ENCODE assay signal across 26 cellular contexts in the genomic region with DNA sequence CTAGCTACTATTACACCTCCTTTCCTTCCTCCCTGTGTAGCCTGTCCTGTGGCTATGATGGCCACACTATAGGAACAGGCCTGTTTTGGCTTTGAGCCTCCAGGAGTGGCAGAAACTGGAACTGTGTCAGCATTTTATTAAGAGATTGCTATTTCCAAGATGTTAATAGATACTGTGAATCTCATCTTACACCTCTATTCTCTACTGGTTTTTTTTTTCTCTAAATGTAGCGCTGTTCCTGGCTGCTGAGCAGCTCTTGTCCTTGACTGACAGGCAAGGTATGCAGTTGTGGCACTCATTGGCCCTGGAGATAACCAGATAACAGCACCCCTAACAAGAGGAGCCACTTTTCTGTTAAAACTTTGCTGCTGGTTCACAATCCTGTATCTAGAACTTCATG.
"Had no signal": no experiment of that assay in that cellular context is flagged by ENCODE, and none has a peak within 500 bp of the region (broad histone marks: within the 10 kb centered on the region; RNA-seq: fewer than 3 reads in every experiment).

No MANE protein-coding gene starts in this region.

- H3K4me1 ChIP-seq: breast epithelium, SJSA1 had no signal

- H3K4me3 Mint-ChIP-seq: activated CD4-positive, alpha-beta T cell treated with anti-CD3 and anti-CD28 coated beads, Interleukin-2, amount 10 ng/mL, durations not matched to agents 24 days and 14 days; activated CD8-positive, alpha-beta memory T cell treated with anti-CD3 and anti-CD28 coated beads, Interleukin-2, amount 10 ng/mL, durations not matched to agents 7 days and 5 days; activated naive CD4-positive, alpha-beta T cell treated with anti-CD3 and anti-CD28 coated beads, Interleukin-2, amount 50 U/mL, for 24 hours; activated T-cell treated with anti-CD3 and anti-CD28 coated beads, Interleukin-2, amount 50 U/mL, for 24 hours; activated T-helper 1 cell treated with anti-CD3 and anti-CD28 coated beads, Interleukin-12 subunit alpha, Interleukin-12 subunit beta, Interleukin-2, Interleukin-4 antibody, amounts not matched to agents 30 ng/mL and 10 ng/mL and 1 ng/mL, durations not matched to agents 14 hours and 24 hours and 36 hours; T-helper 1 cell treated with Interleukin-12 subunit alpha and Interleukin-12 subunit beta and Interleukin-4 antibody, amounts not matched to agents 30 μg/mL and 1 μg/mL, for 36 hours; WTC11 had no signal

- FAIRE-seq: RCC 7860 had no signal

- H3K9me3 ChIP-seq: breast epithelium, SJSA1 had no signal

- H3K27me3 Mint-ChIP-seq: activated CD4-positive, alpha-beta T cell treated with anti-CD3 and anti-CD28 coated beads, Interleukin-2, amount 10 ng/mL, durations not matched to agents 24 days and 14 days; activated CD8-positive, alpha-beta memory T cell treated with anti-CD3 and anti-CD28 coated beads, Interleukin-2, amount 10 ng/mL, durations not matched to agents 7 days and 5 days; activated naive CD4-positive, alpha-beta T cell treated with anti-CD3 and anti-CD28 coated beads, Interleukin-2, amount 50 U/mL, for 24 hours; activated T-cell treated with anti-CD3 and anti-CD28 coated beads, Interleukin-2, amount 50 U/mL, for 24 hours had no signal

- ATAC-seq: activated CD8-positive, alpha-beta memory T cell treated with anti-CD3 and anti-CD28 coated beads, Interleukin-2, amount 10 ng/mL, durations not matched to agents 7 days and 5 days; PC-3; SK-N-SH treated with all-trans-retinoic acid at 6 μM for 48 hours; WTC11 had no signal

- H3K4me1 Mint-ChIP-seq: activated naive CD4-positive, alpha-beta T cell treated with anti-CD3 and anti-CD28 coated beads, Interleukin-2, amount 50 U/mL, for 24 hours had no signal

- H3K27ac ChIP-seq: breast epithelium, SJSA1 had no signal

- DNase-seq: activated CD4-positive, alpha-beta T cell treated with anti-CD3 and anti-CD28 coated beads, Interleukin-2, amount 10 ng/mL, durations not matched to agents 24 days and 14 days; activated CD4-positive, alpha-beta T cell treated with anti-CD3 and anti-CD28 coated beads, Interleukin-2, amount 50 U/mL, for 48 hours; activated CD4-positive, CD25-positive, alpha-beta regulatory T cell treated with anti-CD3 and anti-CD28 coated beads, Interleukin-2, amount 50 U/mL, for 72 hours; activated CD8-positive, alpha-beta memory T cell treated with anti-CD3 and anti-CD28 coated beads, Interleukin-2, amount 10 ng/mL, durations not matched to agents 7 days and 5 days; activated effector memory CD4-positive, alpha-beta T cell treated with Interleukin-2 at 50 U/mL for 16 hours; activated naive CD4-positive, alpha-beta T cell; activated T-cell treated with anti-CD3 and anti-CD28 coated beads, Interleukin-2, amount 50 U/mL, for 24 hours; aorta; caudate nucleus; KG1; NCI-H1092; NCI-H1417; NCI-H1930; NCI-H2107; NCI-H226; NCI-H526 treated with DMSO at 0.1 percent for 48 hours; PC-3; SHP77 had no signal

- H3K27me3 ChIP-seq: breast epithelium, SJSA1 had no signal

- H3K9me3 Mint-ChIP-seq: activated T-cell treated with anti-CD3 and anti-CD28 coated beads, Interleukin-2, amount 50 U/mL, for 24 hours; activated T-helper 1 cell treated with anti-CD3 and anti-CD28 coated beads, Interleukin-12 subunit alpha, Interleukin-12 subunit beta, Interleukin-2, Interleukin-4 antibody, amounts not matched to agents 30 ng/mL and 10 ng/mL and 1 ng/mL, durations not matched to agents 14 hours and 24 hours and 36 hours; T-helper 1 cell treated with Interleukin-12 subunit alpha and Interleukin-12 subunit beta and Interleukin-4 antibody, amounts not matched to agents 30 μg/mL and 1 μg/mL, for 36 hours had no signal

- H3K4me3 ChIP-seq: breast epithelium, SJSA1 had no signal

- H3K36me3 ChIP-seq: breast epithelium, SJSA1 had no signal

- H3K27ac Mint-ChIP-seq: activated CD4-positive, alpha-beta T cell treated with anti-CD3 and anti-CD28 coated beads, Interleukin-2, amount 10 ng/mL, durations not matched to agents 24 days and 14 days; activated CD8-positive, alpha-beta memory T cell treated with anti-CD3 and anti-CD28 coated beads, Interleukin-2, amount 10 ng/mL, durations not matched to agents 7 days and 5 days; activated naive CD4-positive, alpha-beta T cell treated with anti-CD3 and anti-CD28 coated beads, Interleukin-2, amount 50 U/mL, for 24 hours; activated T-cell treated with anti-CD3 and anti-CD28 coated beads, Interleukin-2, amount 50 U/mL, for 24 hours; activated T-helper 1 cell treated with anti-CD3 and anti-CD28 coated beads, Interleukin-12 subunit alpha, Interleukin-12 subunit beta, Interleukin-2, Interleukin-4 antibody, amounts not matched to agents 30 ng/mL and 10 ng/mL and 1 ng/mL, durations not matched to agents 14 hours and 24 hours and 36 hours; T-helper 1 cell treated with Interleukin-12 subunit alpha and Interleukin-12 subunit beta and Interleukin-4 antibody, amounts not matched to agents 30 μg/mL and 1 μg/mL, for 36 hours; WTC11 had no signal
